Comparison of ENCODE assay signal across 19 cellular contexts in the genomic region with DNA sequence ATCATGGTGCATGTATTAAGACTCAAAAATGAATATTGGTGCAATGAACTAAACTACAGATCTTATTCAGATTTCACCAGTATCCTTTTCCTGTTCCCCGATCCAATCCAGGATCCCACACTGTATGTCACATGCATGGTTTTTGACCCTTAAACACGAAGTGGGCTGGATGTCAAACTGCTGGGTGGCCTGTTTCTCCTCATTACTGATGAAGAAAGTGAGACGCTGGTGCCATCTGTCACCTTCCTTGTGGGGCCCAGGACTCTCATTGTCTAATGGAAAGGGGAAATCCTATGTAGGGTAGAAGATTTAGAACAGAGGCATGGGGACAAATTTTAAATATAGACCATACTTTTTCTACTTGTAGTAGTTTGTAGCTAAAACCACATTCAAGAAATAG.
"Had no signal": no experiment of that assay in that cellular context is flagged by ENCODE, and none has a peak within 500 bp of the region (broad histone marks: within the 10 kb centered on the region; RNA-seq: fewer than 3 reads in every experiment).

No MANE protein-coding gene starts in this region.

- H3K27me3 ChIP-seq: esophagus squamous epithelium, ovary, sigmoid colon, transverse colon, upper lobe of right lung, uterus had no signal

- DNase-seq: cortex of kidney; effector memory CD8-positive, alpha-beta T cell; esophagus squamous epithelium; foreskin melanocyte; hypothalamus; naive thymus-derived CD4-positive, alpha-beta T cell; nucleus accumbens; ovary; posterior cingulate gyrus; psoas muscle; right cardiac atrium; sigmoid colon; stimulated activated naive B cell treated with anti-CD40 and anti-IgM and Interleukin-4, amounts not matched to agents 10 μg/mL and 1 μg/mL and 100 μg/mL, for 72 hours; transverse colon; upper lobe of right lung; uterus had no signal

- H3K27ac ChIP-seq: ovary, psoas muscle, sigmoid colon, thoracic aorta, upper lobe of right lung, uterus had no signal

- H3K36me3 ChIP-seq: esophagus squamous epithelium, ovary, sigmoid colon, thoracic aorta, transverse colon, upper lobe of right lung, uterus had no signal

- H3K9me3 ChIP-seq: ovary, psoas muscle, thoracic aorta, upper lobe of right lung, uterus had no signal

- H3K4me1 ChIP-seq: sigmoid colon, upper lobe of right lung, uterus had no signal

- H3K4me3 ChIP-seq: esophagus squamous epithelium, lung, ovary, psoas muscle, sigmoid colon, thoracic aorta, transverse colon, upper lobe of right lung, uterus had no signal

- ATAC-seq: effector memory CD8-positive, alpha-beta T cell; left lobe of liver; naive thymus-derived CD4-positive, alpha-beta T cell; psoas muscle; right cardiac atrium; stimulated activated naive B cell treated with anti-CD40 and anti-IgM and Interleukin-4, amounts not matched to agents 10 μg/mL and 1 μg/mL and 100 μg/mL, for 72 hours; upper lobe of right lung had no signal
